In the genomic region with DNA sequence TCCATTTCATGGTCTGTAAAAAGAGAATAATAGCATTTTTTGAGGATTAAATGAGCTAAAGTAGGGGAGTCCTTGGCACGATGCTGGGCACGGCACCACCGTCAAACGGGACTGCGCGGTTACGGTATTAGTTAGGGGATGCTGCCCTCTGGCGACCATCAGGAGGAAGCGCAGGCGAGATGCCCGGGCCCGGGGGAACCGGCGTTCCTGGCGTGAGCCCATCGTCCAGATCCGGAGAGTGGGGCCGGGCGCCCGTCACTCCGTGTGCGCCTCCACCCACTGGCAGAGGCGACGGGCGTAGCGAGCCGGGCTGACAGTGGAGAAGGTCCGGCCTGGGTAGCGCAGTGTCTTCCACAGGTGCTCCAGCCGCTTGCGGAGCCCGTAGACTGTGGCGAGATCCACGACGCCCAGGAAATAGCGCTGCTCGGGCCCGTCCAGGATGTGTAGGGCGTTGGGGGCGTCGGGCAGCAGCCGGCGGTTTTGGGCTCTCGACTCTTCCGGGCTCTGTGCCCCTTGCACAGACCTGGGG, we compare ENCODE assay signal across 8 cellular contexts. TPM values are rescaled to one million over a fixed set of nuclear protein-coding genes. Genes with fewer than 3 reads are reported as not detected.
DNase-seq lines count a peak whose midpoint lies in the region; ATAC-seq, FAIRE-seq and TF ChIP-seq lines count a peak whose summit lies in the region.

No MANE protein-coding gene starts in this region.

- no peaks in the 10 kb centered on the region for H3K9me2 ChIP-seq in OCI-LY1 (ENCODE audit: low read depth, low read length)

- FAIRE-seq in pancreas (lab: Jason Lieb, UNC) = no peak

- H3K9me3 ChIP-seq in AG04450 (ENCODE audit: control insufficient read depth, insufficient read depth, low read length) (no peaks in the 10 kb centered on the region; the same call in 1 of the 2 replicates), OCI-LY1 (ENCODE audit: low read length) (no peaks in the 10 kb centered on the region), pancreas (no peaks in the 10 kb centered on the region), upper lobe of left lung (no peaks in the 10 kb centered on the region)

- peak overlapping the region; percentile 64 for H3K4me2 ChIP-seq in OCI-LY1 (ENCODE audit: low read length)

- no peaks in the 10 kb centered on the region for H3K27me3 ChIP-seq in AG04450 (ENCODE audit: control insufficient read depth, insufficient read depth, low read length)
- H3K27me3 ChIP-seq in OCI-LY1 (ENCODE audit: insufficient read depth, low read length) = no peaks in the 10 kb centered on the region
- H3K27me3 ChIP-seq in pancreas = no peaks in the 10 kb centered on the region
- H3K27me3 ChIP-seq in upper lobe of left lung = peaks cover 0 to 2% (median 0%) of the 10 kb centered on the region in 4 donors

- H3K4me3 ChIP-seq in AG04450 (ENCODE audit: low read depth, low read length) (peak overlapping the region; percentile 32), OCI-LY1 (ENCODE audit: low read depth, low read length, poor library complexity, severe bottlenecking) (peak overlapping the region; percentile 42), fibroblast of pulmonary artery (replicated peaks; ENCODE audit: low read depth, low read length) (peak overlapping the region; percentile 24), pancreas (peak overlapping the region in 1 of 4 donors; percentile 17), upper lobe of left lung (peak overlapping the region in 2 of 4 donors; percentile 26 to 29)

- ATAC-seq in pancreas (peak in 3 of 4 donors; percentile 45 to 57 (median 52)), upper lobe of left lung (ENCODE audit: low FRiP score in 2 of 2) (peak; percentile 52 to 63), HG03039 (IDR thresholded peaks at IDR 0.05; ENCODE audit: unreplicated experiment) (no peak)

- TF ChIP-seq CTCF in AG04450 (IDR thresholded peaks at IDR 0.05; ENCODE audit: low read depth, low read length) (peak; percentile 82), OCI-LY1 (IDR thresholded peaks at IDR 0.05; ENCODE audit: low read length) (peak; percentile 90), fibroblast of pulmonary artery (IDR thresholded peaks at IDR 0.05; ENCODE audit: low read length, missing control alignments) (peak; percentile 74), pancreas (IDR thresholded peaks at IDR 0.05) (peak; percentile 85 to 98 (median 95)), upper lobe of left lung (IDR thresholded peaks at IDR 0.05) (peak; percentile 97 to 99 (median 98))

- TF ChIP-seq POLR2A in GM19193 (IDR thresholded peaks at IDR 0.05; ENCODE audit: extremely low read depth, insufficient read depth, insufficient read length) (peak; percentile 32), upper lobe of left lung (IDR thresholded peaks at IDR 0.05) (no peak)

- CTCF ChIA-PET in AG04450 (lab: Charles Lee) = interaction anchor here (0.6 to 5.0 kb wide), 21 partner anchors 8 to 417 kb away, joined by 3 to 46 read pairs (median 4); partner anchors contain the start of genes AK1, ENG, PIP5KL1 and TOR2A

- 5 to 8% methylated on average over 37 to 45 of the region's 45 CpGs for WGBS in pancreas, 2 donors
- 4 to 15% methylated on average over 12 to 34 of the region's 45 CpGs for WGBS in upper lobe of left lung, 2 donors

- TF ChIP-seq EP300 in upper lobe of left lung (IDR thresholded peaks at IDR 0.05) = no peak

- peaks cover 22% of the 10 kb centered on the region for H3K4me1 ChIP-seq in OCI-LY1 (ENCODE audit: insufficient read depth, low read length, severe bottlenecking)
- peaks cover 0 to 28% (median 0%) of the 10 kb centered on the region in 3 donors for H3K4me1 ChIP-seq in pancreas
- peaks cover 37 to 52% (median 40%) of the 10 kb centered on the region in 4 donors for H3K4me1 ChIP-seq in upper lobe of left lung

- POLR2A ChIA-PET in AG04450 (lab: Yijun Ruan, JAX) = interaction anchor here (1.2 kb wide), 1 partner anchor 52 kb away, joined by 3 read pairs; no protein-coding TSS in a partner anchor

- H4K20me1 ChIP-seq in OCI-LY1 (ENCODE audit: insufficient read depth, low read length) = no peaks in the 10 kb centered on the region

- no peak overlapping the region; the same call in 1 of the 2 replicates for H3K9ac ChIP-seq in OCI-LY1 (ENCODE audit: low read length)

- no peaks in the 10 kb centered on the region for H3K79me2 ChIP-seq in OCI-LY1 (ENCODE audit: insufficient read depth, low read length)

- H2AFZ ChIP-seq in OCI-LY1 (ENCODE audit: low read length) = no peak overlapping the region

- no peaks in the 10 kb centered on the region for H3K36me3 ChIP-seq in OCI-LY1 (ENCODE audit: insufficient read depth, low read length)
- no peaks in the 10 kb centered on the region for H3K36me3 ChIP-seq in pancreas
- no peaks in the 10 kb centered on the region for H3K36me3 ChIP-seq in upper lobe of left lung

- H3K27ac ChIP-seq in AG04450 (ENCODE audit: low read depth, low read length) (no peak overlapping the region), OCI-LY1 (ENCODE audit: low read depth, low read length, poor library complexity, severe bottlenecking) (no peak overlapping the region), pancreas (no peak overlapping the region), upper lobe of left lung (no peak overlapping the region)

- intact Hi-C loops in pancreas (cut with DNase I) = loop anchor here in 2 of 3 donors (5.0 to 10.0 kb wide), 3 partner anchors 184 to 334 kb away; partner anchors contain the start of gene TOR2A (in 1 of the 2)

- no peaks in the 10 kb centered on the region for H3F3A ChIP-seq in OCI-LY1 (ENCODE audit: insufficient read depth, low read length)

- DNase-seq in AG04450 (ENCODE audit: low read depth, low spot score) (no peak), fibroblast of pulmonary artery (ENCODE audit: low read depth) (peak; percentile 59), pancreas (peak in 4 of 6 donors; percentile 75 to 92 (median 86)), upper lobe of left lung (peak; percentile 77 to 92)
- DNase-seq in activated T-helper 1 cell treated with anti-CD3 and anti-CD28 coated beads, Interleukin-2, amount 50 U/mL, for 16 hours (ENCODE audit: low read depth in 1 of 2, low spot score in 1 of 2) = peak; percentile 70 to 74

RNA-seq across cellular contexts. Expression of gene ST6GALNAC4, which starts 4.8 kb away (rescaled TPM):
- polyA plus RNA-seq in AG04450 (2011; rRNA removed) (15.0 and 24.3 TPM in 2 replicates), pancreas (10 to 100 TPM; 22.2 to 27.7 TPM)
- 19.2 and 23.6 TPM in 2 replicates for polyA minus RNA-seq in AG04450 (2011; rRNA and poly(A)+ RNA removed)
- total RNA-seq in pancreas (10 to 100 TPM; 25.9 to 66.6 (median 41.3) TPM), upper lobe of left lung (100 to 1,000 TPM in 1 of 6 donors, 10 to 100 TPM in 5; 41.3 to 105 (median 56.2) TPM)

RNA-seq across cellular contexts. Expression of gene PIP5KL1, which starts 8.9 kb away (rescaled TPM):
- 1.2 TPM in 2 replicates for polyA plus RNA-seq in AG04450 (2011; rRNA removed)
- 1.2 and 1.3 TPM in 2 replicates for polyA minus RNA-seq in AG04450 (2011; rRNA and poly(A)+ RNA removed)
- 1 to 10 TPM; 1.0 to 2.2 (median 1.2) TPM for total RNA-seq in pancreas
- polyA plus RNA-seq in pancreas = 1 to 10 TPM in 1 of 2 donors, under 1 TPM in 1; 0.80 to 2.5 TPM
- 10 to 100 TPM in 3 of 6 donors, 1 to 10 TPM in 3; 4.1 to 38.8 (median 10.0) TPM for total RNA-seq in upper lobe of left lung

RNA-seq across cellular contexts. Expression of gene DPM2, which starts 16.0 kb away (rescaled TPM):
- 25.3 and 30.9 TPM in 2 replicates for polyA plus RNA-seq in AG04450 (2011; rRNA removed)
- 33.6 and 41.2 TPM in 2 replicates for polyA minus RNA-seq in AG04450 (2011; rRNA and poly(A)+ RNA removed)
- 10 to 100 TPM; 19.6 to 34.9 (median 25.5) TPM for total RNA-seq in pancreas
- polyA plus RNA-seq in pancreas = 10 to 100 TPM; 39.0 to 56.8 TPM
- 10 to 100 TPM; 20.1 to 40.7 (median 25.6) TPM for total RNA-seq in upper lobe of left lung

RNA-seq across cellular contexts. Expression of gene ST6GALNAC6, which starts 22.3 kb away (rescaled TPM):
- polyA plus RNA-seq in AG04450 (2011; rRNA removed) (40.6 and 58.2 TPM in 2 replicates), pancreas (10 to 100 TPM; 30.6 to 35.7 TPM)
- 47.7 and 59.0 TPM in 2 replicates for polyA minus RNA-seq in AG04450 (2011; rRNA and poly(A)+ RNA removed)
- total RNA-seq in pancreas (10 to 100 TPM; 20.7 to 31.1 (median 26.0) TPM), upper lobe of left lung (100 to 1,000 TPM in 1 of 6 donors, 10 to 100 TPM in 5; 67.3 to 117 (median 85.2) TPM)

RNA-seq across cellular contexts. Expression of gene AK1, which starts 44.2 kb away (rescaled TPM):
- polyA plus RNA-seq in AG04450 (2011; rRNA removed) = 75.9 and 93.9 TPM in 2 replicates
- 24.9 and 43.3 TPM in 2 replicates for polyA minus RNA-seq in AG04450 (2011; rRNA and poly(A)+ RNA removed)
- 10 to 100 TPM in 4 of 6 donors, 1 to 10 TPM in 2; 8.9 to 18.3 (median 15.2) TPM for total RNA-seq in pancreas
- polyA plus RNA-seq in pancreas = 10 to 100 TPM; 49.5 to 81.7 TPM
- 100 to 1,000 TPM; 106 to 239 (median 161) TPM for total RNA-seq in upper lobe of left lung
